ENCODE assay signal across 8 cellular contexts in the genomic region with DNA sequence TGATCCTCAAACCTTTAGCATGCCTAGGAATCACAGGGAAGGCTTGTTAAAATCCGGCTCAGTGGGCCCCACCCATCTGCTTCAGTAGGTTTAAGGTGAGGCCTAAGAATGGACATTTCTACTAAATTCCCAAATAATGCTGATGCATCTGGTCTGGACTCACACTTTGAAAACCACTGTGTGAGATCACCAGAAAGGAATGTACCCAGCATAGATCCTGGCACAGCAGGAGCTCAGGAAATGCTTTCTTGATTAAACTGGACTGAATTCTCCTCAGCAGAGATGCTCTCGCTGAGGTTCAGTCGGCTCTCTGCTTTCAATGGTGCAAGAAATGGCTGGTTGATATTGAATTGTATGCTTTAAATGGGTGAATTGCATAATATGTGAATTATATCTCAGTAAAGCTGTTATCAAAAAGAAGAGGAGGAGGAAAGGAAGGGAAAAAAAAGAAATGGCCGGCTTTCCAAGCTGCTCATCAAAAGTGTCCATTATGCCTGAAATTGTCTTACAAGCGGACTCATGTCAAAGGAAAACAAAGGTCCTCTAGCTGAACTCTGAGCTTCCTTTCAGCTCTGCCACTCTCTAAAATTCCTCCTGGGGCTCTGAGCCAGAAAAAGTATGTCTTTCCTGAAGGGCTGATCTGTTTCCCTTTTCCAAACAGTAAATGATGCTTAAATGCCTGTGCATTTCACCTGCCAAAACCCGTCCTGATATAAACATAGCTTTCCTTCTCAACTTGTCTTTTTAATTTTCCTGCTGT.
DNase-seq lines count a peak whose midpoint lies in the region; ATAC-seq, FAIRE-seq and TF ChIP-seq lines count a peak whose summit lies in the region.

No MANE protein-coding gene starts in this region.

- FAIRE-seq in small intestine (lab: Jason Lieb, UNC), result no peak

- DNase-seq in GM03348 (ENCODE audit: low spot score), result peak; percentile 90
- peak; percentile 93 to 96 for DNase-seq in foreskin fibroblast
- no peak for DNase-seq in small intestine
- no peak for DNase-seq in activated effector memory CD4-positive, alpha-beta T cell treated with Interleukin-2 at 50 U/mL for 16 hours
- no peak for DNase-seq in activated T-cell treated with anti-CD3 and anti-CD28 coated beads, Interleukin-2, amount 50 U/mL, for 48 hours
- DNase-seq in erythroblast (lab: John Stamatoyannopoulos, UW), result no peak

- TF ChIP-seq CTCF in foreskin fibroblast (IDR thresholded peaks at IDR 0.05; ENCODE audit: low read depth, low read length), result no peak
- no peak for TF ChIP-seq CTCF in parathyroid adenoma (IDR thresholded peaks at IDR 0.05)

- no peaks in the 10 kb centered on the region for H3K79me2 ChIP-seq in parathyroid adenoma

- H3K9ac ChIP-seq in parathyroid adenoma, result no peak overlapping the region

- H3K27ac ChIP-seq in parathyroid adenoma (peak overlapping the region; percentile 62), small intestine (ENCODE audit: low read depth in 1 of 2, low read length in 1 of 2) (no peak overlapping the region)

- peak overlapping the region; percentile 26 for H3K4me2 ChIP-seq in parathyroid adenoma (ENCODE audit: low read length)

- no peak for TF ChIP-seq POLR2A in erythroblast (IDR thresholded peaks at IDR 0.05; ENCODE audit: low read length)

- no peaks in the 10 kb centered on the region for H3K27me3 ChIP-seq in parathyroid adenoma (ENCODE audit: control insufficient read depth, insufficient read depth, low read length)
- no peaks in the 10 kb centered on the region for H3K27me3 ChIP-seq in small intestine (ENCODE audit: control insufficient read depth in 2 of 2, insufficient read depth in 2 of 2, low read length in 2 of 2)

- no peak overlapping the region for H3K4me3 ChIP-seq in foreskin fibroblast (ENCODE audit: low read depth in 1 of 2, low read length in 2 of 2)
- H3K4me3 ChIP-seq in parathyroid adenoma (ENCODE audit: low read depth, low read length), result no peak overlapping the region
- H3K4me3 ChIP-seq in small intestine (ENCODE audit: low read depth in 1 of 2, low read length in 2 of 2), result no peak overlapping the region

- H3K9me3 ChIP-seq in parathyroid adenoma (ENCODE audit: control insufficient read depth, low read length), result no peaks in the 10 kb centered on the region
- no peaks in the 10 kb centered on the region for H3K9me3 ChIP-seq in small intestine (ENCODE audit: control insufficient read depth, low read depth)

- H2AFZ ChIP-seq in parathyroid adenoma, result peak overlapping the region; percentile 2

- peaks cover 22% of the 10 kb centered on the region for H3K4me1 ChIP-seq in parathyroid adenoma
- peaks cover 0 to 6% of the 10 kb centered on the region in 2 donors for H3K4me1 ChIP-seq in small intestine (ENCODE audit: control insufficient read depth in 2 of 2, insufficient read depth in 1 of 2, low read depth in 1 of 2, low read length in 1 of 2)

- no peaks in the 10 kb centered on the region for H3K36me3 ChIP-seq in parathyroid adenoma (ENCODE audit: control insufficient read depth, insufficient read depth, low read length)
- no peaks in the 10 kb centered on the region for H3K36me3 ChIP-seq in small intestine (ENCODE audit: control insufficient read depth in 2 of 2, insufficient read depth in 2 of 2, low read length in 2 of 2)

- peak; percentile 74 for ATAC-seq in SK-N-SH treated with all-trans-retinoic acid at 6 μM for 48 hours

- WGBS in small intestine, 3 donors, result 76 to 93% (median 89%) methylated on average over 6 of the region's 6 CpGs

TF ChIP-seq in SK-N-SH treated with all-trans-retinoic acid at 6 μM for 48 hours, 23 proteins besides CTCF, POLR2A, EP300 and RAD21:
- TF ChIP-seq ZFP3 (CRISPR knock-in tag; IDR thresholded peaks at IDR 0.05) (no peak), PPARA (CRISPR knock-in tag; IDR thresholded peaks at IDR 0.05; ENCODE audit: borderline replicate concordance) (no peak), ISL1 (CRISPR knock-in tag; IDR thresholded peaks at IDR 0.05) (0 out of 2 replicates have a peak, but pooled peaks have one; percentile 32), TOX (CRISPR knock-in tag; IDR thresholded peaks at IDR 0.05; ENCODE audit: borderline replicate concordance) (no peak), CSDC2 (CRISPR knock-in tag; IDR thresholded peaks at IDR 0.05) (0 out of 2 replicates have a peak, but pooled peaks have one; percentile 39), ESRRG (CRISPR knock-in tag; IDR thresholded peaks at IDR 0.05) (no peak), ZNF565 (CRISPR knock-in tag; conservative IDR thresholded peaks at IDR 0.05; ENCODE audit: low read depth) (no peak)
- TF ChIP-seq, protein P1, sequence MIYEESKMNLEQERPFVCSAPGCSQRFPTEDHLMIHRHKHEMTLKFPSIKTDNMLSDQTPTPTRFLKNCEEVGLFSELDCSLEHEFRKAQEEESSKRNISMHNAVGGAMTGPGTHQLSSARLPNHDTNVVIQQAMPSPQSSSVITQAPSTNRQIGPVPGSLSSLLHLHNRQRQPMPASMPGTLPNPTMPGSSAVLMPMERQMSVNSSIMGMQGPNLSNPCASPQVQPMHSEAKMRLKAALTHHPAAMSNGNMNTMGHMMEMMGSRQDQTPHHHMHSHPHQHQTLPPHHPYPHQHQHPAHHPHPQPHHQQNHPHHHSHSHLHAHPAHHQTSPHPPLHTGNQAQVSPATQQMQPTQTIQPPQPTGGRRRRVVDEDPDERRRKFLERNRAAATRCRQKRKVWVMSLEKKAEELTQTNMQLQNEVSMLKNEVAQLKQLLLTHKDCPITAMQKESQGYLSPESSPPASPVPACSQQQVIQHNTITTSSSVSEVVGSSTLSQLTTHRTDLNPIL (CRISPR knock-in tag; IDR thresholded peaks at IDR 0.05; ENCODE audit: low read depth), result peak; percentile 79

Comparison
In these comparisons a context has a peak if more than half of its experiments do, and no peak if none do; other contexts are left out.
1. DNase-seq: peak in GM03348 (single experiment) and foreskin fibroblast (2 of 2); none in small intestine (single experiment), activated effector memory CD4-positive, alpha-beta T cell treated with Interleukin-2 at 50 U/mL for 16 hours (single experiment), activated T-cell treated with anti-CD3 and anti-CD28 coated beads, Interleukin-2, amount 50 U/mL, for 48 hours (0 of 2) and erythroblast (0 of 2).